Comparison of ENCODE assay signal across 25 cellular contexts in genomic region chr3:11019116-11019515, GRCh38. TPM values are rescaled to one million over a fixed set of nuclear protein-coding genes. Genes with fewer than 3 reads are reported as not detected.
"Had no signal": no experiment of that assay in that cellular context is flagged by ENCODE, and none has a peak within 500 bp of the region (broad histone marks: within the 10 kb centered on the region; RNA-seq: fewer than 3 reads in every experiment).

No MANE protein-coding gene starts in this region.

- H3K36me3 Mint-ChIP-seq: mesothelial cell of epicardium; naive B cell; natural killer cell treated with Interleukin-12 subunit alpha and Interleukin-12 subunit beta and Interleukin-15 and Interleukin-18, amount 100 ng/mL, for 72 hours; stimulated activated naive B cell treated with anti-CD40 and anti-IgM and Interleukin-4, amounts not matched to agents 10 μg/mL and 1 μg/mL and 100 μg/mL, for 72 hours had no signal

- H3K4me1 Mint-ChIP-seq: mesothelial cell of epicardium, naive B cell, neural crest cell had no signal

- H3K4me1 ChIP-seq: colonic mucosa, pancreas, tibial nerve, upper lobe of left lung had no signal

- H3K27me3 ChIP-seq: colonic mucosa, pancreas, right lobe of liver, tibial nerve, upper lobe of left lung had no signal

- H3K9me3 Mint-ChIP-seq: dendritic cell treated with granulocyte-macrophage colony-stimulating factor and Interleukin-4, amounts not matched to agents 40 ng/mL and 50 ng/mL, for 4 days; effector memory CD8-positive, alpha-beta T cell; mesothelial cell of epicardium; natural killer cell treated with Interleukin-12 subunit alpha and Interleukin-12 subunit beta and Interleukin-15 and Interleukin-18, amount 100 ng/mL, for 72 hours; neural crest cell; stimulated activated naive B cell treated with anti-CD40 and anti-IgM and Interleukin-4, amounts not matched to agents 10 μg/mL and 1 μg/mL and 100 μg/mL, for 72 hours; stimulated activated naive CD8-positive, alpha-beta T cell treated with anti-CD3 and anti-CD28 coated beads, Interleukin-15, Interleukin-2, amounts not matched to agents 100 ng/mL and 50 ng/mL, for 24 hours had no signal

- H3K4me3 ChIP-seq: colonic mucosa, esophagus squamous epithelium, lung, mucosa of descending colon, pancreas, right lobe of liver, thoracic aorta, tibial nerve, upper lobe of left lung had no signal

- H3K27ac ChIP-seq: colonic mucosa, neutrophil, pancreas, right lobe of liver, thoracic aorta, tibial nerve, upper lobe of left lung had no signal

- H3K9me3 ChIP-seq: colonic mucosa, esophagus squamous epithelium, mucosa of descending colon, neutrophil, pancreas, right lobe of liver, thoracic aorta, tibial nerve, upper lobe of left lung had no signal

- H3K27ac Mint-ChIP-seq: dendritic cell treated with granulocyte-macrophage colony-stimulating factor and Interleukin-4, amounts not matched to agents 40 ng/mL and 50 ng/mL, for 4 days; effector memory CD8-positive, alpha-beta T cell; mesothelial cell of epicardium; naive B cell; natural killer cell treated with Interleukin-12 subunit alpha and Interleukin-12 subunit beta and Interleukin-15 and Interleukin-18, amount 100 ng/mL, for 72 hours; stimulated activated naive B cell treated with anti-CD40 and anti-IgM and Interleukin-4, amounts not matched to agents 10 μg/mL and 1 μg/mL and 100 μg/mL, for 72 hours; stimulated activated naive CD8-positive, alpha-beta T cell treated with anti-CD3 and anti-CD28 coated beads, Interleukin-15, Interleukin-2, amounts not matched to agents 100 ng/mL and 50 ng/mL, for 24 hours had no signal

- H3K36me3 ChIP-seq: colonic mucosa, neutrophil, pancreas, thoracic aorta, tibial nerve, upper lobe of left lung had no signal

- DNase-seq: colonic mucosa; effector memory CD8-positive, alpha-beta T cell; esophagus squamous epithelium; head of caudate nucleus; mesenchymal stem cell; mucosa of descending colon; naive B cell; pancreas; right lobe of liver; small intestine; stimulated activated CD4-positive, alpha-beta T cell treated with anti-CD3 and anti-CD28 coated beads, Interleukin-15, amount 100 ng/mL, for 24 hours; stimulated activated CD4-positive, alpha-beta T cell treated with anti-CD3 and anti-CD28 coated beads, Interleukin-2, amount 100 ng/mL, for 48 hours; stimulated activated naive B cell treated with anti-CD40 and anti-IgM and Interleukin-4, amounts not matched to agents 10 μg/mL and 1 μg/mL and 100 μg/mL, for 72 hours; upper lobe of left lung had no signal

- H3K4me3 Mint-ChIP-seq: dendritic cell treated with granulocyte-macrophage colony-stimulating factor and Interleukin-4, amounts not matched to agents 40 ng/mL and 50 ng/mL, for 4 days; effector memory CD8-positive, alpha-beta T cell; mesothelial cell of epicardium; naive B cell; natural killer cell treated with Interleukin-12 subunit alpha and Interleukin-12 subunit beta and Interleukin-15 and Interleukin-18, amount 100 ng/mL, for 72 hours; neural crest cell; stimulated activated naive B cell treated with anti-CD40 and anti-IgM and Interleukin-4, amounts not matched to agents 10 μg/mL and 1 μg/mL and 100 μg/mL, for 72 hours; stimulated activated naive CD8-positive, alpha-beta T cell treated with anti-CD3 and anti-CD28 coated beads, Interleukin-15, Interleukin-2, amounts not matched to agents 100 ng/mL and 50 ng/mL, for 24 hours had no signal

RNA-seq across cellular contexts. Expression of gene SLC6A1, which starts 26.6 kb away (rescaled TPM):
- total RNA-seq: epithelial cell of proximal tubule; fibroblast of villous mesenchyme; mesothelial cell of epicardium; natural killer cell treated with Interleukin-12 subunit alpha and Interleukin-12 subunit beta and Interleukin-15 and Interleukin-18, amount 100 ng/mL, for 72 hours had no signal
